8 cellular contexts compared by ENCODE assay signal in the genomic region with DNA sequence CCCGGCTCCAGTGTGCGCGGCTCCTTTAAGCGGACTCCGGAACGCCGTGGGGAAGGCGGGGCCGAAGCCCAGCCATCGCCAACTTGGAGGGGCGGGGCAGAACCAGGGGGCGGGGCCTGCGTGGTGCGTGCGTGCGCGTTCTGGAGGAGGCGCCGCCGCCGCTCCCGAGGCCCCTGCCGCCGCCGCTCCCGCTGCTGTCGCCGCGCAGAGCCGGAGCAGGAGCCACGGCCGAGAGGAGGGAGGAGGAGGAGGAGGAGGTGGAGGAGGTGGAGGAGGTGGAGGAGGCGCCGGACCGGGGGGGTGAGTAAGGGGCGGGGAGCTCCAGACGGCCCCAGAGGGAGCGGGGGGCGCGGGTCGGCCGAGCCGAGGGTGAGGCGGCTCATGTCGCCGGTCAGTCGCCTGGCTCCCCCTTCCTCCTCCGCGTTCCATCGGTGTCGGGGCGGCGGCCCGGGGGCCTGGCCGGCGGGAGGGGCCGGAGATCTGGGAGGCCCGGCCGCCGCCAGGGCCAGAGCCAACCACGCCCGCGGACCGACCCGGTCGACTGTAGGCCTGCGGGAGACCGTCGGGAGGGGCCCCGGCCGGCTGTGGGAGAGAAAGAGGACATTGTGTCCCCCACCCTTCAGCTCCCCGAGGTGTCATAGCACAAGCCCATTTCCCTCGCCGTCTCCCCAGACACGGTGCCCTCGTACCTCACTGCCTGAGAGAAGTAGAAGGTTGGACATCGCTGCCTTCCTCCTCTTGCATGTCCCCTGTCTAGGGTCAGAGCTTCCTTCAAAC. TPM values are rescaled to one million over a fixed set of nuclear protein-coding genes. Genes with fewer than 3 reads are reported as not detected.
A peak's percentile ranks its signal among the peaks of the same experiment; 100 is the strongest.
DNase-seq lines count a peak whose midpoint lies in the region; ATAC-seq and TF ChIP-seq lines count a peak whose summit lies in the region.

A gene (plus strand): TSS at position 155 of the 777 bp plus-strand sequence. CDS start 71,572 bp downstream, outside the sequence.

- H3K36me3 ChIP-seq in esophagus squamous epithelium, result no peaks in the 10 kb centered on the region

- no peaks in the 10 kb centered on the region for H3K9me3 Mint-ChIP-seq in activated T-helper 1 cell treated with anti-CD3 and anti-CD28 coated beads, Interleukin-12 subunit alpha, Interleukin-12 subunit beta, Interleukin-2, Interleukin-4 antibody, amounts not matched to agents 30 ng/mL and 10 ng/mL and 1 ng/mL, durations not matched to agents 14 hours and 24 hours and 36 hours

- intact Hi-C loops in activated T-helper 1 cell treated with anti-CD3 and anti-CD28 coated beads, Interleukin-12 subunit alpha, Interleukin-12 subunit beta, Interleukin-2, Interleukin-4 antibody, amounts not matched to agents 30 ng/mL and 10 ng/mL and 1 ng/mL, durations not matched to agents 14 hours and 24 hours and 36 hours (cut with micrococcal nuclease), result loop anchor here (1.0 to 5.0 kb wide), 5 partner anchors 61 to 738 kb away; a partner anchor contains a TSS
- intact Hi-C loops in esophagus squamous epithelium (cut with DNase I), result no loop called here

- H3K27me3 ChIP-seq in esophagus squamous epithelium, result no peaks in the 10 kb centered on the region

- H3K4me1 ChIP-seq in esophagus squamous epithelium, result peaks cover 6 to 69% (median 25%) of the 10 kb centered on the region in 3 donors

- TF ChIP-seq POLR2A in esophagus squamous epithelium (IDR thresholded peaks at IDR 0.05), result peak in 3 of 4 donors; percentile 29 to 84 (median 69)

- DNase-seq in DMS 273 treated with DMSO at 0.1 percent for 48 hours (lab: John Stamatoyannopoulos, UW) (peak; percentile 60), Kasumi-1 (lab: John Stamatoyannopoulos, UW) (peak; percentile 80 to 82), RKO (ENCODE audit: low spot score) (peak; percentile 91), esophagus squamous epithelium (lab: John Stamatoyannopoulos, UW) (peak; percentile 73), myocyte (ENCODE audit: low read depth) (peak; percentile 92)
- DNase-seq in activated T-helper 1 cell treated with anti-CD3 and anti-CD28 coated beads, Interleukin-12 subunit alpha, Interleukin-12 subunit beta, Interleukin-2, Interleukin-4 antibody, amounts not matched to agents 30 ng/mL and 10 ng/mL and 1 ng/mL, durations not matched to agents 14 hours and 24 hours and 36 hours (ENCODE audit: low spot score), result peak; percentile 88
- DNase-seq in stimulated activated CD8-positive, alpha-beta memory T cell treated with anti-CD3 and anti-CD28 coated beads, Interleukin-7, amount 100 ng/mL, for 24 hours (ENCODE audit: low read depth), result peak; percentile 91

- peak within 1 kb of the TSS; percentile 83 to 98 (median 94) for H3K4me3 ChIP-seq in esophagus squamous epithelium

- peak within 1 kb of the TSS; percentile 93 for H3K27ac Mint-ChIP-seq in activated T-helper 1 cell treated with anti-CD3 and anti-CD28 coated beads, Interleukin-12 subunit alpha, Interleukin-12 subunit beta, Interleukin-2, Interleukin-4 antibody, amounts not matched to agents 30 ng/mL and 10 ng/mL and 1 ng/mL, durations not matched to agents 14 hours and 24 hours and 36 hours

- peak within 1 kb of the TSS; percentile 99 for H3K4me3 Mint-ChIP-seq in activated T-helper 1 cell treated with anti-CD3 and anti-CD28 coated beads, Interleukin-12 subunit alpha, Interleukin-12 subunit beta, Interleukin-2, Interleukin-4 antibody, amounts not matched to agents 30 ng/mL and 10 ng/mL and 1 ng/mL, durations not matched to agents 14 hours and 24 hours and 36 hours

- no peak for TF ChIP-seq CTCF in esophagus squamous epithelium (IDR thresholded peaks at IDR 0.05)

- no peaks in the 10 kb centered on the region for H3K9me3 ChIP-seq in esophagus squamous epithelium

- peaks cover 43% of the 10 kb centered on the region for H3K36me3 Mint-ChIP-seq in activated T-helper 1 cell treated with anti-CD3 and anti-CD28 coated beads, Interleukin-12 subunit alpha, Interleukin-12 subunit beta, Interleukin-2, Interleukin-4 antibody, amounts not matched to agents 30 ng/mL and 10 ng/mL and 1 ng/mL, durations not matched to agents 14 hours and 24 hours and 36 hours (ENCODE audit: low read depth)

- H3K27ac ChIP-seq in esophagus squamous epithelium, result peak within 1 kb of the TSS; percentile 94 to 99 (median 99)

- H3K4me1 Mint-ChIP-seq in activated T-helper 1 cell treated with anti-CD3 and anti-CD28 coated beads, Interleukin-12 subunit alpha, Interleukin-12 subunit beta, Interleukin-2, Interleukin-4 antibody, amounts not matched to agents 30 ng/mL and 10 ng/mL and 1 ng/mL, durations not matched to agents 14 hours and 24 hours and 36 hours (ENCODE audit: low read depth), result peaks cover 76% of the 10 kb centered on the region

- peak; percentile 55 for ATAC-seq in GM21723 (IDR thresholded peaks at IDR 0.05; ENCODE audit: unreplicated experiment)

- WGBS in esophagus squamous epithelium, 2 donors, result 0 to 1% methylated on average over 1 to 24 of the region's 77 CpGs

- H3K27me3 Mint-ChIP-seq in activated T-helper 1 cell treated with anti-CD3 and anti-CD28 coated beads, Interleukin-12 subunit alpha, Interleukin-12 subunit beta, Interleukin-2, Interleukin-4 antibody, amounts not matched to agents 30 ng/mL and 10 ng/mL and 1 ng/mL, durations not matched to agents 14 hours and 24 hours and 36 hours (ENCODE audit: insufficient read depth), result no peaks in the 10 kb centered on the region

RNA-seq across cellular contexts. Expression of the gene that starts here (rescaled TPM):
- total RNA-seq in activated T-helper 1 cell treated with anti-CD3 and anti-CD28 coated beads, Interleukin-12 subunit alpha, Interleukin-12 subunit beta, Interleukin-2, Interleukin-4 antibody, amounts not matched to agents 30 ng/mL and 10 ng/mL and 1 ng/mL, durations not matched to agents 14 hours and 24 hours and 36 hours, result 326 and 348 TPM in 2 replicates
- total RNA-seq in esophagus squamous epithelium (100 to 1,000 TPM in 1 of 4 donors, 10 to 100 TPM in 3; 24.3 to 111 (median 43.3) TPM), myocyte (19.2 and 23.8 TPM in 2 replicates)
- 34.7 TPM for polyA plus RNA-seq in myocyte (2012)

Comparison
In these comparisons a context has a peak if more than half of its experiments do, and no peak if none do; other contexts are left out.
1. Peak in every context shown above with its lines: DNase-seq, ATAC-seq, H3K4me3 ChIP-seq and H3K27ac ChIP-seq.